In the genomic region with DNA sequence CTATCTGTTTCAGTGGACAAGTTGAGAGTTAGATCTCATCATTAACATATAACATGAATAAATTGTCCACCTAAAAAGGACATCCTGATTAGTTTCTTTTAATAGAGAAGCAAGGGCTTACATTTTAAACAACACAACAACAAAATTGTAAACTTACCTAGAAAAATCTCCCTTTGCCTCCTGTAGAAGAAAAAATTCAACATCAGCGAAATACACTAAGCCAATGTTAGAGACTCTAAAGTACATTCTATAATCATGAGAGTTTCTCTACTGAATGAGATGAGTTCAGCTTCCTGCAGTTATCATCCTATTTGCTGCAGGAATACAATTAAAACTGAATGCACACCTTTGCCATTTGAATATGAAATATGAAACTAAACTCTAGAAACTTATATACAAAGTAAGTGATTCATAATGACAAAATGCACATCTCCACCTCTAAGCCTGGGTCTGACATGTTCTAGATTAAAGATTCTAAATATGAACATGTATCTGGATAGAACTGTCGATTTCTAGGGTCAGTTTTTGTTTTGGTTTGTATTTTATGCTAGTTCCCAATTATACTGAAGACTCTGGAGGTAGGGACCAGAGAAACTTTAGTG, we compare ENCODE assay signal across 21 cellular contexts.
DNase-seq lines count a peak whose midpoint lies in the region; ATAC-seq, FAIRE-seq and TF ChIP-seq lines count a peak whose summit lies in the region.
"Had no signal": no experiment of that assay in that cellular context is flagged by ENCODE, and none has a peak within 500 bp of the region (broad histone marks: within the 10 kb centered on the region; RNA-seq: fewer than 3 reads in every experiment).

No MANE protein-coding gene starts in this region.

- H3K9me3 Mint-ChIP-seq in activated T-cell treated with anti-CD3 and anti-CD28 coated beads, Interleukin-2, amount 50 U/mL, for 72 hours: no peaks in the 10 kb centered on the region

- H3K36me3 ChIP-seq in mammary epithelial cell (ENCODE audit: insufficient read depth, low read length) (no peaks in the 10 kb centered on the region), breast epithelium (no peaks in the 10 kb centered on the region), OCI-LY3 (replicated peaks; ENCODE audit: low read depth, low read length) (no peaks in the 10 kb centered on the region), bronchial epithelial cell (ENCODE audit: control insufficient read depth, insufficient read depth, low read length) (no peaks in the 10 kb centered on the region), OCI-LY7 (ENCODE audit: insufficient read depth, low read length) (no peaks in the 10 kb centered on the region)
- H3K36me3 ChIP-seq: Peyer's patch had no signal

- H3K4me3 Mint-ChIP-seq in activated T-cell treated with anti-CD3 and anti-CD28 coated beads, Interleukin-2, amount 50 U/mL, for 72 hours: no peak overlapping the region

- no peak overlapping the region for H3K4me2 ChIP-seq in mammary epithelial cell (ENCODE audit: insufficient read depth, low read depth, low read length)
- H3K4me2 ChIP-seq in OCI-LY3 (ENCODE audit: low read length): peak overlapping the region; percentile 1; the same call in 1 of the 2 replicates
- H3K4me2 ChIP-seq in OCI-LY7 (ENCODE audit: low read length): no peak overlapping the region
- H3K4me2 ChIP-seq: SK-N-SH had no signal

- dilution Hi-C loops in mammary epithelial cell (cut with HindIII; ENCODE audit: low sequenced_read_pairs): no loop called here

- ATAC-seq in activated T-cell treated with anti-CD3 and anti-CD28 coated beads, Interleukin-2, amount 50 U/mL, for 72 hours (replicated peaks in 1 of 2): no peak

- H3K27ac ChIP-seq in mammary epithelial cell (ENCODE audit: insufficient read depth, low read depth, low read length) (no peak overlapping the region), breast epithelium (no peak overlapping the region), OCI-LY3 (ENCODE audit: low read length) (no peak overlapping the region), OCI-LY7 (ENCODE audit: low read depth, low read length, poor library complexity, severe bottlenecking) (no peak overlapping the region)
- H3K27ac ChIP-seq: Peyer's patch had no signal

- H3K4me1 Mint-ChIP-seq in activated T-cell treated with anti-CD3 and anti-CD28 coated beads, Interleukin-2, amount 50 U/mL, for 72 hours (ENCODE audit: low read depth): peaks cover 15% of the 10 kb centered on the region

- H2AFZ ChIP-seq in mammary epithelial cell (ENCODE audit: low read depth, low read length) (no peak overlapping the region), OCI-LY3 (ENCODE audit: low read depth, low read length) (no peak overlapping the region), OCI-LY7 (ENCODE audit: low read length) (no peak overlapping the region)

- no peaks in the 10 kb centered on the region for H3K9me2 ChIP-seq in OCI-LY7 (ENCODE audit: insufficient read depth, low read length)
- H3K9me2 ChIP-seq: SK-N-SH had no signal

- 91% methylated on average over 2 of the region's 2 CpGs for WGBS in mammary epithelial cell (ENCODE audit: low coverage, missing lambda C conversion rate)

- CTCF ChIA-PET in mammary epithelial cell (lab: Charles Lee; ENCODE audit: low non-redundant PET): no interaction called here
- CTCF ChIA-PET in OCI-LY7 (lab: Charles Lee; ENCODE audit: unreplicated experiment): no interaction called here

- no peak for FAIRE-seq in bronchial epithelial cell (lab: Jason Lieb, UNC)

- no peaks in the 10 kb centered on the region for H3K36me3 Mint-ChIP-seq in activated T-cell treated with anti-CD3 and anti-CD28 coated beads, Interleukin-2, amount 50 U/mL, for 72 hours (ENCODE audit: insufficient read depth in 2 of 2)

- H3K79me2 ChIP-seq in mammary epithelial cell (ENCODE audit: insufficient read depth, low read length) (no peaks in the 10 kb centered on the region), OCI-LY3 (ENCODE audit: low read length) (no peaks in the 10 kb centered on the region), OCI-LY7 (ENCODE audit: insufficient read depth, low read depth, low read length) (no peaks in the 10 kb centered on the region)

- H3K4me3 ChIP-seq in mammary epithelial cell (replicated peaks in 1 of 3; ENCODE audit: insufficient read depth in 1 of 3, low read depth in 2 of 3, low read length in 3 of 3): no peak overlapping the region
- no peak overlapping the region for H3K4me3 ChIP-seq in breast epithelium
- H3K4me3 ChIP-seq in OCI-LY3 (ENCODE audit: low read length): no peak overlapping the region
- H3K4me3 ChIP-seq in bronchial epithelial cell (ENCODE audit: low read depth, low read length): no peak overlapping the region
- no peak overlapping the region for H3K4me3 ChIP-seq in OCI-LY7 (ENCODE audit: low read depth, low read length, poor library complexity, severe bottlenecking)
- H3K4me3 ChIP-seq: Peyer's patch had no signal

- H3K9ac ChIP-seq in mammary epithelial cell (ENCODE audit: insufficient read depth, low read length): no peak overlapping the region
- no peak overlapping the region for H3K9ac ChIP-seq in OCI-LY3 (ENCODE audit: low read length)
- H3K9ac ChIP-seq: SK-N-SH had no signal

- H3K4me1 ChIP-seq in mammary epithelial cell (ENCODE audit: insufficient read depth, low read length) (peaks cover 22% of the 10 kb centered on the region), breast epithelium (no peaks in the 10 kb centered on the region), OCI-LY3 (ENCODE audit: low read length) (peaks cover 51% of the 10 kb centered on the region), OCI-LY7 (ENCODE audit: insufficient read depth, low read length, poor library complexity, severe bottlenecking) (no peaks in the 10 kb centered on the region)
- H3K4me1 ChIP-seq: Peyer's patch had no signal

- DNase-seq in mammary epithelial cell: no peak
- no peak for DNase-seq in breast epithelium (ENCODE audit: low spot score in 2 of 2)
- peak; percentile 31 for DNase-seq in bronchial epithelial cell (ENCODE audit: low read depth)
- DNase-seq in activated T-cell treated with anti-CD3 and anti-CD28 coated beads, Interleukin-2, amount 50 U/mL, for 72 hours: no peak
- no peak for DNase-seq in OCI-LY7 (ENCODE audit: low spot score)
- DNase-seq in NCI-H69 (lab: John Stamatoyannopoulos, UW): no peak
- no peak for DNase-seq in DMS153 treated with DMSO at 0.1 percent for 48 hours (lab: John Stamatoyannopoulos, UW; ENCODE audit: unreplicated experiment)
- DNase-seq: 8988T, DMS153, KG1, NCI-H1048, NCI-H1417, NCI-H1694, NCI-H2029 treated with DMSO at 0.1 percent for 48 hours, NCI-H2227 treated with DMSO at 0.1 percent for 48 hours, NCI-H526 treated with DMSO at 0.1 percent for 48 hours, OCI-M1, Peyer's patch, SK-N-SH, SW 1271 had no signal

- POLR2A ChIA-PET in OCI-LY7 (lab: Charles Lee): interaction anchor here (0.9 kb wide), 1 partner anchor 12 kb away, joined by 3 read pairs; no protein-coding TSS in a partner anchor

- H3K27ac Mint-ChIP-seq in activated T-cell treated with anti-CD3 and anti-CD28 coated beads, Interleukin-2, amount 50 U/mL, for 72 hours: no peak overlapping the region

- no peaks in the 10 kb centered on the region for H3K9me3 ChIP-seq in mammary epithelial cell (replicated peaks; ENCODE audit: insufficient read depth, low read length)
- H3K9me3 ChIP-seq in breast epithelium: no peaks in the 10 kb centered on the region
- no peaks in the 10 kb centered on the region for H3K9me3 ChIP-seq in OCI-LY3 (ENCODE audit: insufficient read depth, low read length)
- H3K9me3 ChIP-seq in OCI-LY7 (ENCODE audit: low read length): no peaks in the 10 kb centered on the region
- H3K9me3 ChIP-seq: Peyer's patch, SK-N-SH had no signal

- BruUV-seq in mammary epithelial cell (replicated peaks; lab: Mats Ljungman, UMichigan) (TSS peak; percentile 80), OCI-LY7 (replicated peaks; lab: Mats Ljungman, UMichigan) (no TSS peak)

- TF ChIP-seq CTCF in mammary epithelial cell (conservative IDR thresholded peaks at IDR 0.05 in 1 of 2, IDR thresholded peaks at IDR 0.05 in 1 of 2; ENCODE audit: extremely low read depth in 1 of 2, insufficient read depth in 1 of 2, low read depth in 1 of 2, low read length in 2 of 2) (no peak), breast epithelium (IDR thresholded peaks at IDR 0.05) (no peak), OCI-LY3 (IDR thresholded peaks at IDR 0.05; ENCODE audit: low read depth, low read length) (no peak), bronchial epithelial cell (IDR thresholded peaks at IDR 0.05; ENCODE audit: insufficient read depth, low read length, severe bottlenecking) (no peak), OCI-LY7 (conservative IDR thresholded peaks at IDR 0.05; ENCODE audit: low read length) (no peak)

- TF ChIP-seq POLR2A in breast epithelium (IDR thresholded peaks at IDR 0.05): no peak

- in situ Hi-C loops in mammary epithelial cell (cut with MboI; ENCODE audit: low sequenced_read_pairs in 2 of 2): no loop called here

- peaks cover 4% of the 10 kb centered on the region for H3K27me3 Mint-ChIP-seq in activated T-cell treated with anti-CD3 and anti-CD28 coated beads, Interleukin-2, amount 50 U/mL, for 72 hours (ENCODE audit: low read depth)

- H4K20me1 ChIP-seq in mammary epithelial cell (ENCODE audit: insufficient read depth, low read length): no peaks in the 10 kb centered on the region
- no peaks in the 10 kb centered on the region for H4K20me1 ChIP-seq in OCI-LY3 (ENCODE audit: insufficient read depth, low read length)
- no peaks in the 10 kb centered on the region for H4K20me1 ChIP-seq in OCI-LY7 (ENCODE audit: insufficient read depth, low read length)

- intact Hi-C loops in mammary epithelial cell (cut with micrococcal nuclease): no loop called here
- intact Hi-C loops in breast epithelium (cut with DNase I; ENCODE audit: low total_unique reads): no loop called here
- intact Hi-C loops in OCI-LY7 (cut with micrococcal nuclease; ENCODE audit: unreplicated experiment): no loop called here

- H3K27me3 ChIP-seq in mammary epithelial cell (ENCODE audit: insufficient read depth, low read length): no peaks in the 10 kb centered on the region
- H3K27me3 ChIP-seq in breast epithelium: no peaks in the 10 kb centered on the region
- H3K27me3 ChIP-seq in OCI-LY3 (ENCODE audit: low read depth, low read length): no peaks in the 10 kb centered on the region
- no peaks in the 10 kb centered on the region for H3K27me3 ChIP-seq in bronchial epithelial cell (ENCODE audit: control insufficient read depth, insufficient read depth, low read length)
- H3K27me3 ChIP-seq: Peyer's patch had no signal
